ENCODE assay signal across 12 cellular contexts in genomic region chr6:36245572-36246031, GRCh38. TPM values are rescaled to one million over a fixed set of nuclear protein-coding genes. Genes with fewer than 3 reads are reported as not detected.
A peak's percentile ranks its signal among the peaks of the same experiment; 100 is the strongest.
DNase-seq lines count a peak whose midpoint lies in the region; ATAC-seq, FAIRE-seq and TF ChIP-seq lines count a peak whose summit lies in the region.
"Had no signal": no experiment of that assay in that cellular context is flagged by ENCODE, and none has a peak within 500 bp of the region (broad histone marks: within the 10 kb centered on the region; RNA-seq: fewer than 3 reads in every experiment).

No MANE protein-coding gene starts in this region.

- 73% methylated on average over 8 of the region's 8 CpGs for WGBS in SK-N-SH (ENCODE audit: low lambda C conversion rate)

- no peak for ATAC-seq in stimulated activated naive CD8-positive, alpha-beta T cell treated with anti-CD3 and anti-CD28 coated beads, Interleukin-15, Interleukin-2, amounts not matched to agents 100 U/mL and 50 U/mL, for 24 hours
- no peak for ATAC-seq in HG02642 (IDR thresholded peaks at IDR 0.05; ENCODE audit: poor library complexity, unreplicated experiment)

- H3K4me1 Mint-ChIP-seq in activated naive CD4-positive, alpha-beta T cell treated with anti-CD3 and anti-CD28 coated beads for 36 hours (ENCODE audit: low read depth): peaks cover 12% of the 10 kb centered on the region

- no peaks in the 10 kb centered on the region for H4K20me1 ChIP-seq in SK-N-SH (ENCODE audit: insufficient read depth)

- H2AFZ ChIP-seq in SK-N-SH (ENCODE audit: low read depth): no peak overlapping the region

- no peaks in the 10 kb centered on the region for H3K79me2 ChIP-seq in SK-N-SH (ENCODE audit: insufficient read depth)

- H3K27me3 ChIP-seq in SK-N-SH (ENCODE audit: insufficient read depth): no peaks in the 10 kb centered on the region

- no peaks in the 10 kb centered on the region for H3K36me3 Mint-ChIP-seq in activated naive CD4-positive, alpha-beta T cell treated with anti-CD3 and anti-CD28 coated beads for 36 hours (ENCODE audit: low read depth)

- H3K27ac Mint-ChIP-seq in activated naive CD4-positive, alpha-beta T cell treated with anti-CD3 and anti-CD28 coated beads for 36 hours: no peak overlapping the region

- H3K36me3 ChIP-seq in SK-N-SH (replicated peaks in 1 of 2; ENCODE audit: control insufficient read depth in 1 of 2, insufficient read depth in 2 of 2, low read length in 1 of 2): no peaks in the 10 kb centered on the region

- POLR2A ChIA-PET in SK-N-SH (lab: Yijun Ruan, JAX): no interaction called here

- no peak overlapping the region for H3K9ac ChIP-seq in SK-N-SH

- TF ChIP-seq CTCF in SK-N-SH (IDR thresholded peaks at IDR 0.05): no peak

- TF ChIP-seq EP300 in SK-N-SH (IDR thresholded peaks at IDR 0.05; ENCODE audit: borderline replicate concordance in 1 of 2, low read depth in 1 of 2, low read length in 1 of 2): no peak

- H3K9me3 ChIP-seq in SK-N-SH: no peaks in the 10 kb centered on the region

- H3K4me2 ChIP-seq in SK-N-SH: no peak overlapping the region

- H3K4me1 ChIP-seq in SK-N-SH (ENCODE audit: control insufficient read depth in 1 of 2, insufficient read depth in 2 of 2, low read depth in 1 of 2, low read length in 1 of 2): peaks cover 0 to 18% of the 10 kb centered on the region in 2 experiments; a peak in 1 of 4 replicates

- intact Hi-C loops in activated naive CD4-positive, alpha-beta T cell treated with anti-CD3 and anti-CD28 coated beads for 36 hours (cut with micrococcal nuclease): no loop called here

- H3K9me3 Mint-ChIP-seq in activated naive CD4-positive, alpha-beta T cell treated with anti-CD3 and anti-CD28 coated beads for 36 hours: no peaks in the 10 kb centered on the region
- H3K9me3 Mint-ChIP-seq: CD8-positive, alpha-beta memory T cell had no signal

- DNase-seq in activated naive CD4-positive, alpha-beta T cell treated with anti-CD3 and anti-CD28 coated beads for 36 hours: peak; percentile 28
- no peak for DNase-seq in activated naive CD4-positive, alpha-beta T cell treated with anti-CD3 and anti-CD28 coated beads, Interleukin-2, amount 50 U/mL, for 16 hours
- DNase-seq in SK-N-SH (peak; percentile 65), iPS DF 19.7 (ENCODE audit: low read depth, low spot score) (peak; percentile 30), NCI-H1417 treated with DMSO at 0.1 percent for 48 hours (lab: John Stamatoyannopoulos, UW) (no peak), H54 (ENCODE audit: insufficient read length, low spot score) (no peak)
- DNase-seq in stimulated activated naive CD8-positive, alpha-beta T cell treated with anti-CD3 and anti-CD28 coated beads, Interleukin-15, Interleukin-2, amounts not matched to agents 100 U/mL and 50 U/mL, for 24 hours: peak; percentile 23
- DNase-seq: activated effector memory CD4-positive, alpha-beta T cell treated with anti-CD3 and anti-CD28 coated beads, Interleukin-2, amount 50 U/mL, for 16 hours; NCI-H446 had no signal

- FAIRE-seq in H54 (lab: Jason Lieb, UNC): no peak

- H3K4me3 ChIP-seq in SK-N-SH (ENCODE audit: low read depth in 2 of 2, low read length in 1 of 2): no peak overlapping the region

- H3K27me3 Mint-ChIP-seq in activated naive CD4-positive, alpha-beta T cell treated with anti-CD3 and anti-CD28 coated beads for 36 hours (ENCODE audit: low read depth): peaks cover 3% of the 10 kb centered on the region

- H3K9me2 ChIP-seq in SK-N-SH: no peaks in the 10 kb centered on the region

- peak overlapping the region in 1 of 2 experiments; percentile 66; a peak in 1 of 4 replicates for H3K27ac ChIP-seq in SK-N-SH (ENCODE audit: low read depth in 2 of 2, low read length in 1 of 2)

- TF ChIP-seq POLR2A in H54 (IDR thresholded peaks at IDR 0.05; ENCODE audit: low read depth, low read length): no peak

- TF ChIP-seq RAD21 in SK-N-SH (IDR thresholded peaks at IDR 0.05; ENCODE audit: low read length): peak; percentile 33; the same call in 1 of the 2 replicates

- H3K4me3 Mint-ChIP-seq in activated naive CD4-positive, alpha-beta T cell treated with anti-CD3 and anti-CD28 coated beads for 36 hours: no peak overlapping the region
- H3K4me3 Mint-ChIP-seq: CD8-positive, alpha-beta memory T cell had no signal

- CTCF ChIA-PET in activated naive CD4-positive, alpha-beta T cell treated with anti-CD3 and anti-CD28 coated beads for 36 hours (lab: Charles Lee): interaction anchor here (0.6 to 1.5 kb wide), 7 partner anchors 9 to 246 kb away, joined by 3 to 5 read pairs (median 3); no protein-coding TSS in a partner anchor
- CTCF ChIA-PET in SK-N-SH (lab: Yijun Ruan, JAX): interaction anchor here (0.6 to 3.4 kb wide), 13 partner anchors 9 to 218 kb away, joined by 3 to 18 read pairs (median 4); partner anchors contain the start of gene MAPK14

- H3F3A ChIP-seq in SK-N-SH (replicated peaks; ENCODE audit: insufficient read depth): no peaks in the 10 kb centered on the region

TF ChIP-seq in SK-N-SH, 30 proteins besides CTCF, POLR2A, EP300 and RAD21:
- TF ChIP-seq ELF1 (IDR thresholded peaks at IDR 0.05) (no peak), POLR2AphosphoS5 (IDR thresholded peaks at IDR 0.05; ENCODE audit: low read depth, low read length) (no peak), MEF2A (IDR thresholded peaks at IDR 0.05; ENCODE audit: borderline replicate concordance, low read depth) (no peak), TCF12 (IDR thresholded peaks at IDR 0.05) (no peak), FOXM1 (IDR thresholded peaks at IDR 0.05; ENCODE audit: low read depth) (no peak), MXI1 (IDR thresholded peaks at IDR 0.05; ENCODE audit: low read depth, low read length) (no peak), RFX5 (IDR thresholded peaks at IDR 0.05; ENCODE audit: low read length) (no peak)

RNA-seq across cellular contexts. Expression of gene PNPLA1, which starts 24.3 kb away (rescaled TPM):
- not detected for total RNA-seq in activated naive CD4-positive, alpha-beta T cell treated with anti-CD3 and anti-CD28 coated beads for 36 hours
- polyA plus RNA-seq in SK-N-SH (2012; rRNA removed): not detected in 2 replicates
- polyA plus RNA-seq in SK-N-SH (2012; cell fraction: cytosol; rRNA removed): not detected in 2 replicates
- 0.05 TPM in 1 of 2 replicates, not detected in the other for polyA plus RNA-seq in SK-N-SH (2012; cell fraction: nucleus; rRNA removed)
- total RNA-seq: CD8-positive, alpha-beta memory T cell; pulmonary artery endothelial cell had no signal
- polyA plus RNA-seq: CD8-positive, alpha-beta memory T cell had no signal

RNA-seq across cellular contexts. Expression of gene BRPF3, which starts 49.1 kb away (rescaled TPM):
- 10 to 100 TPM; 15.3 to 15.9 TPM for total RNA-seq in activated naive CD4-positive, alpha-beta T cell treated with anti-CD3 and anti-CD28 coated beads for 36 hours
- 11.7 and 15.4 TPM in 2 replicates for polyA plus RNA-seq in SK-N-SH (2012; rRNA removed)
- polyA plus RNA-seq in SK-N-SH (2012; cell fraction: cytosol; rRNA removed): 11.7 and 13.5 TPM in 2 replicates
- polyA plus RNA-seq in SK-N-SH (2012; cell fraction: nucleus; rRNA removed): 17.6 and 21.4 TPM in 2 replicates

Comparison
In these comparisons a context has a peak if more than half of its experiments do, and no peak if none do; other contexts are left out.
1. DNase-seq: peak in activated naive CD4-positive, alpha-beta T cell treated with anti-CD3 and anti-CD28 coated beads for 36 hours (single experiment), SK-N-SH (single experiment), iPS DF 19.7 (single experiment) and stimulated activated naive CD8-positive, alpha-beta T cell treated with anti-CD3 and anti-CD28 coated beads, Interleukin-15, Interleukin-2, amounts not matched to agents 100 U/mL and 50 U/mL, for 24 hours (single experiment); none in activated naive CD4-positive, alpha-beta T cell treated with anti-CD3 and anti-CD28 coated beads, Interleukin-2, amount 50 U/mL, for 16 hours (single experiment), NCI-H1417 treated with DMSO at 0.1 percent for 48 hours (single experiment) and H54 (single experiment).